Comparison of ENCODE assay signal across 1 cellular context in the genomic region with DNA sequence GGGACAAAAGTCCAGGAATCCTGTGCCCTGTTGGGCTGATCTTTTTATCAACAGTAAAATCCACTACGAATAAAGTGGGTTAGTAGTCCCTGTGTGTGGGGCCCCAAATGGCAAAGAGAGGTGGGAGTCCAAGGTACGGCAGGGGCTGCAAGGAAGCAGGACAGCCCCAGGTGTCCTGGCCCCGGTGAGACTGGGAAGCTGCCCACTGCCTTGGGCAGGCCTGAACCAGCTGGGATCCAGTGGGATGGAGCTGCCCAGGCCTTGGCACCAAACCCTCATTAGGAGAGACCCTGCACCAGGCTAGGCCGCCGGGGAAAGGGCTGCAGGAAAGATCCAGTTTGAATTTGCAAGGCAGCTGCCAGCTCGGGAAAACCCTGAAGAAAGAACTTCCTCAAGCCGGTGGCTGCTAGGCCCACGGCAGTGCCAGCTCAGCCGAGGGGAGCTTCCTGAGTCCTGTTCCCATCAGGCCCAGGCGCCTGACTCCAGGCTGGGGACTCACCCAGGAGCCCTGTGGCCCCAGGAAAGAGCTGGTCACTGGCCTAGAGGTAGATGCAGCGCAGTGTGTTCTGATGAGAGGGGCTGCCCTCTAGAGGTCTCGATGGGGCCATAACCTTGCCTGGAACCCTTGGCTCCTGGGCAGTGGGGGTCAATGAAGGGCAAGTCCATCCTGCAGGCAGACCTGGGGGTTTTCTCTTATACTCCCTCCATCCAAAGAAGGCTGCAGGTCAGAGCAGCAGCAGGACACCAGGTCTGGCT.
TF ChIP-seq lines count a peak whose summit lies in the region.

No MANE protein-coding gene starts in this region.

TF ChIP-seq in HepG2, 621 proteins besides CTCF, POLR2A, EP300 and RAD21 (continued from another document and continues in another):
- TF ChIP-seq, protein P1, sequence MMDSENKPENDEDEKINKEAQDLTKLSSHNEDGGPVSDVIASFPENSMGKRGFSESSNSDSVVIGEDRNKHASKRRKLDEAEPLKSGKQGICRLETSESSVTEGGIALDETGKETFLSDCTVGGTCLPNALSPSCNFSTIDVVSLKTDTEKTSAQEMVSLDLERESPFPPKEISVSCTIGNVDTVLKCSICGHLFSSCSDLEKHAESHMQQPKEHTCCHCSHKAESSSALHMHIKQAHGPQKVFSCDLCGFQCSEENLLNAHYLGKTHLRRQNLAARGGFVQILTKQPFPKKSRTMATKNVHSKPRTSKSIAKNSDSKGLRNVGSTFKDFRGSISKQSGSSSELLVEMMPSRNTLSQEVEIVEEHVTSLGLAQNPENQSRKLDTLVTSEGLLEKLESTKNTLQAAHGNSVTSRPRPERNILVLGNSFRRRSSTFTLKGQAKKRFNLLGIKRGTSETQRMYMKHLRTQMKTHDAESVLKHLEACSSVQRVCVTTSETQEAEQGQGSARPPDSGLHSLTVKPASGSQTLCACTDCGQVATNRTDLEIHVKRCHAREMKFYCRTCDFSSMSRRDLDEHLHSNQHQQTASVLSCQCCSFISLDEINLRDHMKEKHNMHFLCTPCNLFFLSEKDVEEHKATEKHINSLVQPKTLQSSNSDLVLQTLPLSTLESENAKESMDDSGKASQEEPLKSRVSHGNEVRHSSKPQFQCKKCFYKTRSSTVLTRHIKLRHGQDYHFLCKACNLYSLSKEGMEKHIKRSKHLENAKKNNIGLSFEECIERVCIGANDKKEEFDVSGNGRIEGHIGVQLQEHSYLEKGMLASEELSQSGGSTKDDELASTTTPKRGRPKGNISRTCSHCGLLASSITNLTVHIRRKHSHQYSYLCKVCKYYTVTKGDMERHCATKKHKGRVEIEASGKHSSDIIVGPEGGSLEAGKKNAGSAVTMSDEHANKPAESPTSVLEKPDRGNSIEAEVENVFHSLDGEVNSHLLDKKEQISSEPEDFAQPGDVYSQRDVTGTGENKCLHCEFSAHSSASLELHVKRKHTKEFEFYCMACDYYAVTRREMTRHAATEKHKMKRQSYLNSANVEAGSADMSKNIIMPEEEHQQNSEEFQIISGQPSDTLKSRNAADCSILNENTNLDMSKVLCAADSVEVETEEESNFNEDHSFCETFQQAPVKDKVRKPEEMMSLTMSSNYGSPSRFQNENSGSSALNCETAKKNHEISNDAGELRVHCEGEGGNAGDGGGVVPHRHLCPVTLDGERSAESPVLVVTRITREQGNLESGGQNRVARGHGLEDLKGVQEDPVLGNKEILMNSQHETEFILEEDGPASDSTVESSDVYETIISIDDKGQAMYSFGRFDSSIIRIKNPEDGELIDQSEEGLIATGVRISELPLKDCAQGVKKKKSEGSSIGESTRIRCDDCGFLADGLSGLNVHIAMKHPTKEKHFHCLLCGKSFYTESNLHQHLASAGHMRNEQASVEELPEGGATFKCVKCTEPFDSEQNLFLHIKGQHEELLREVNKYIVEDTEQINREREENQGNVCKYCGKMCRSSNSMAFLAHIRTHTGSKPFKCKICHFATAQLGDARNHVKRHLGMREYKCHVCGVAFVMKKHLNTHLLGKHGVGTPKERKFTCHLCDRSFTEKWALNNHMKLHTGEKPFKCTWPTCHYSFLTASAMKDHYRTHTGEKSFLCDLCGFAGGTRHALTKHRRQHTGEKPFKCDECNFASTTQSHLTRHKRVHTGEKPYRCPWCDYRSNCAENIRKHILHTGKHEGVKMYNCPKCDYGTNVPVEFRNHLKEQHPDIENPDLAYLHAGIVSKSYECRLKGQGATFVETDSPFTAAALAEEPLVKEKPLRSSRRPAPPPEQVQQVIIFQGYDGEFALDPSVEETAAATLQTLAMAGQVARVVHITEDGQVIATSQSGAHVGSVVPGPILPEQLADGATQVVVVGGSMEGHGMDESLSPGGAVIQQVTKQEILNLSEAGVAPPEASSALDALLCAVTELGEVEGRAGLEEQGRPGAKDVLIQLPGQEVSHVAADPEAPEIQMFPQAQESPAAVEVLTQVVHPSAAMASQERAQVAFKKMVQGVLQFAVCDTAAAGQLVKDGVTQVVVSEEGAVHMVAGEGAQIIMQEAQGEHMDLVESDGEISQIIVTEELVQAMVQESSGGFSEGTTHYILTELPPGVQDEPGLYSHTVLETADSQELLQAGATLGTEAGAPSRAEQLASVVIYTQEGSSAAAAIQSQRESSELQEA (CRISPR knock-in tag; IDR thresholded peaks at IDR 0.05; ENCODE audit: not compliant biosample characterization) = no peak
- TF ChIP-seq MIXL1 (CRISPR knock-in tag; IDR thresholded peaks at IDR 0.05) (0 out of 2 replicates have a peak, but pooled peaks have one; percentile 11), SSRP1 (CRISPR knock-in tag; IDR thresholded peaks at IDR 0.05) (0 out of 2 replicates have a peak, but pooled peaks have one; percentile 51), ZNF891 (CRISPR knock-in tag; IDR thresholded peaks at IDR 0.05) (peak; percentile 58), KDM3A (CRISPR knock-in tag; IDR thresholded peaks at IDR 0.05; ENCODE audit: low read depth) (0 out of 2 replicates have a peak, but pooled peaks have one; percentile 41), TCF12 (IDR thresholded peaks at IDR 0.05) (no peak), TCF12 (CRISPR knock-in tag; IDR thresholded peaks at IDR 0.05) (no peak), ZNF749 (CRISPR knock-in tag; IDR thresholded peaks at IDR 0.05; ENCODE audit: borderline replicate concordance) (no peak), ZFP41 (CRISPR knock-in tag; IDR thresholded peaks at IDR 0.05; ENCODE audit: borderline replicate concordance) (no peak), FIP1L1 (IDR thresholded peaks at IDR 0.05; ENCODE audit: borderline replicate concordance, insufficient read depth, low read depth, low read length) (no peak), ZNF605 (CRISPR knock-in tag; IDR thresholded peaks at IDR 0.05) (peak; percentile 89), ARHGAP35 (CRISPR knock-in tag; IDR thresholded peaks at IDR 0.05; ENCODE audit: borderline replicate concordance) (no peak), MEIS1 (CRISPR knock-in tag; IDR thresholded peaks at IDR 0.05; ENCODE audit: borderline replicate concordance) (0 out of 2 replicates have a peak, but pooled peaks have one; percentile 44), CENPX (CRISPR knock-in tag; IDR thresholded peaks at IDR 0.05) (no peak), RARG (CRISPR knock-in tag; IDR thresholded peaks at IDR 0.05; ENCODE audit: low read depth) (no peak), ISL2 (CRISPR knock-in tag; IDR thresholded peaks at IDR 0.05) (no peak; the same call in 1 of the 2 replicates), KLF15 (CRISPR knock-in tag; IDR thresholded peaks at IDR 0.05; ENCODE audit: borderline replicate concordance) (no peak; the same call in 1 of the 2 replicates), ZNF326 (CRISPR knock-in tag; IDR thresholded peaks at IDR 0.05; ENCODE audit: borderline replicate concordance) (no peak), SCMH1 (CRISPR knock-in tag; IDR thresholded peaks at IDR 0.05; ENCODE audit: borderline replicate concordance) (no peak), ZNF317 (CRISPR knock-in tag; IDR thresholded peaks at IDR 0.05) (no peak), TAF15 (IDR thresholded peaks at IDR 0.05; ENCODE audit: low read depth, low read length, poor library complexity, severe bottlenecking) (no peak), NFKB2 (CRISPR knock-in tag; IDR thresholded peaks at IDR 0.05; ENCODE audit: borderline replicate concordance) (peak; percentile 76; the same call in 1 of the 2 replicates), ZNF550 (CRISPR knock-in tag; IDR thresholded peaks at IDR 0.05; ENCODE audit: borderline replicate concordance) (no peak), NFATC3 (CRISPR knock-in tag; IDR thresholded peaks at IDR 0.05) (no peak), FOSL1 (CRISPR knock-in tag; IDR thresholded peaks at IDR 0.05; ENCODE audit: borderline replicate concordance) (0 out of 2 replicates have a peak, but pooled peaks have one; percentile 3), CCDC6 (CRISPR knock-in tag; IDR thresholded peaks at IDR 0.05) (peak; percentile 40; the same call in 1 of the 2 replicates), SRY (CRISPR knock-in tag; IDR thresholded peaks at IDR 0.05) (no peak), RXRA (CRISPR knock-in tag; IDR thresholded peaks at IDR 0.05) (peak; percentile 86), BCL6 (CRISPR knock-in tag; IDR thresholded peaks at IDR 0.05) (no peak; the same call in 1 of the 2 replicates), HHEX (CRISPR knock-in tag; IDR thresholded peaks at IDR 0.05) (no peak), ONECUT2 (CRISPR knock-in tag; IDR thresholded peaks at IDR 0.05) (no peak), ZNF234 (CRISPR knock-in tag; conservative IDR thresholded peaks at IDR 0.05) (0 out of 2 replicates have a peak, but pooled peaks have one; percentile 29), CHD4 (IDR thresholded peaks at IDR 0.05; ENCODE audit: borderline replicate concordance, low read length) (no peak), STAG1 (CRISPR knock-in tag; IDR thresholded peaks at IDR 0.05) (peak; percentile 92), HNRNPL (IDR thresholded peaks at IDR 0.05; ENCODE audit: low read depth, low read length) (peak; percentile 82), ZBTB7B (CRISPR knock-in tag; IDR thresholded peaks at IDR 0.05) (peak; percentile 48; the same call in 1 of the 2 replicates), ZNF709 (CRISPR knock-in tag; IDR thresholded peaks at IDR 0.05) (no peak), GATAD1 (CRISPR knock-in tag; IDR thresholded peaks at IDR 0.05) (peak; percentile 8), ZNF792 (CRISPR knock-in tag; IDR thresholded peaks at IDR 0.05) (0 out of 2 replicates have a peak, but pooled peaks have one; percentile 44), PTBP1 (IDR thresholded peaks at IDR 0.05; ENCODE audit: low read depth, low read length, poor library complexity, severe bottlenecking) (no peak), NFE2L1 (CRISPR knock-in tag; IDR thresholded peaks at IDR 0.05; ENCODE audit: borderline replicate concordance) (no peak), ZNF552 (CRISPR knock-in tag; IDR thresholded peaks at IDR 0.05; ENCODE audit: borderline replicate concordance) (no peak), ZBTB7A (CRISPR knock-in tag; IDR thresholded peaks at IDR 0.05) (peak; percentile 80; the same call in 1 of the 2 replicates), BRD4 (CRISPR knock-in tag; IDR thresholded peaks at IDR 0.05) (no peak), ZNF567 (CRISPR knock-in tag; IDR thresholded peaks at IDR 0.05; ENCODE audit: borderline replicate concordance) (no peak), CREB1 (IDR thresholded peaks at IDR 0.05) (no peak), CREB1 (CRISPR knock-in tag; IDR thresholded peaks at IDR 0.05) (no peak), U2AF2 (IDR thresholded peaks at IDR 0.05; ENCODE audit: low read depth, low read length) (no peak)
- TF ChIP-seq, protein P2, sequence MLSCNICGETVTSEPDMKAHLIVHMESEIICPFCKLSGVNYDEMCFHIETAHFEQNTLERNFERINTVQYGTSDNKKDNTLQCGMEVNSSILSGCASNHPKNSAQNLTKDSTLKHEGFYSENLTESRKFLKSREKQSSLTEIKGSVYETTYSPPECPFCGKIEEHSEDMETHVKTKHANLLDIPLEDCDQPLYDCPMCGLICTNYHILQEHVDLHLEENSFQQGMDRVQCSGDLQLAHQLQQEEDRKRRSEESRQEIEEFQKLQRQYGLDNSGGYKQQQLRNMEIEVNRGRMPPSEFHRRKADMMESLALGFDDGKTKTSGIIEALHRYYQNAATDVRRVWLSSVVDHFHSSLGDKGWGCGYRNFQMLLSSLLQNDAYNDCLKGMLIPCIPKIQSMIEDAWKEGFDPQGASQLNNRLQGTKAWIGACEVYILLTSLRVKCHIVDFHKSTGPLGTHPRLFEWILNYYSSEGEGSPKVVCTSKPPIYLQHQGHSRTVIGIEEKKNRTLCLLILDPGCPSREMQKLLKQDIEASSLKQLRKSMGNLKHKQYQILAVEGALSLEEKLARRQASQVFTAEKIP (CRISPR knock-in tag; IDR thresholded peaks at IDR 0.05; ENCODE audit: borderline replicate concordance) = no peak
- TF ChIP-seq, protein P3, sequence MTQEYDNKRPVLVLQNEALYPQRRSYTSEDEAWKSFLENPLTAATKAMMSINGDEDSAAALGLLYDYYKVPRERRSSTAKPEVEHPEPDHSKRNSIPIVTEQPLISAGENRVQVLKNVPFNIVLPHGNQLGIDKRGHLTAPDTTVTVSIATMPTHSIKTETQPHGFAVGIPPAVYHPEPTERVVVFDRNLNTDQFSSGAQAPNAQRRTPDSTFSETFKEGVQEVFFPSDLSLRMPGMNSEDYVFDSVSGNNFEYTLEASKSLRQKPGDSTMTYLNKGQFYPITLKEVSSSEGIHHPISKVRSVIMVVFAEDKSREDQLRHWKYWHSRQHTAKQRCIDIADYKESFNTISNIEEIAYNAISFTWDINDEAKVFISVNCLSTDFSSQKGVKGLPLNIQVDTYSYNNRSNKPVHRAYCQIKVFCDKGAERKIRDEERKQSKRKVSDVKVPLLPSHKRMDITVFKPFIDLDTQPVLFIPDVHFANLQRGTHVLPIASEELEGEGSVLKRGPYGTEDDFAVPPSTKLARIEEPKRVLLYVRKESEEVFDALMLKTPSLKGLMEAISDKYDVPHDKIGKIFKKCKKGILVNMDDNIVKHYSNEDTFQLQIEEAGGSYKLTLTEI (CRISPR knock-in tag; conservative IDR thresholded peaks at IDR 0.05) = no peak
- TF ChIP-seq, protein P4, sequence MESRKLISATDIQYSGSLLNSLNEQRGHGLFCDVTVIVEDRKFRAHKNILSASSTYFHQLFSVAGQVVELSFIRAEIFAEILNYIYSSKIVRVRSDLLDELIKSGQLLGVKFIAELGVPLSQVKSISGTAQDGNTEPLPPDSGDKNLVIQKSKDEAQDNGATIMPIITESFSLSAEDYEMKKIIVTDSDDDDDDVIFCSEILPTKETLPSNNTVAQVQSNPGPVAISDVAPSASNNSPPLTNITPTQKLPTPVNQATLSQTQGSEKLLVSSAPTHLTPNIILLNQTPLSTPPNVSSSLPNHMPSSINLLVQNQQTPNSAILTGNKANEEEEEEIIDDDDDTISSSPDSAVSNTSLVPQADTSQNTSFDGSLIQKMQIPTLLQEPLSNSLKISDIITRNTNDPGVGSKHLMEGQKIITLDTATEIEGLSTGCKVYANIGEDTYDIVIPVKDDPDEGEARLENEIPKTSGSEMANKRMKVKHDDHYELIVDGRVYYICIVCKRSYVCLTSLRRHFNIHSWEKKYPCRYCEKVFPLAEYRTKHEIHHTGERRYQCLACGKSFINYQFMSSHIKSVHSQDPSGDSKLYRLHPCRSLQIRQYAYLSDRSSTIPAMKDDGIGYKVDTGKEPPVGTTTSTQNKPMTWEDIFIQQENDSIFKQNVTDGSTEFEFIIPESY (CRISPR knock-in tag; IDR thresholded peaks at IDR 0.05) = peak; percentile 7; the same call in 1 of the 2 replicates
- TF ChIP-seq, protein P5, sequence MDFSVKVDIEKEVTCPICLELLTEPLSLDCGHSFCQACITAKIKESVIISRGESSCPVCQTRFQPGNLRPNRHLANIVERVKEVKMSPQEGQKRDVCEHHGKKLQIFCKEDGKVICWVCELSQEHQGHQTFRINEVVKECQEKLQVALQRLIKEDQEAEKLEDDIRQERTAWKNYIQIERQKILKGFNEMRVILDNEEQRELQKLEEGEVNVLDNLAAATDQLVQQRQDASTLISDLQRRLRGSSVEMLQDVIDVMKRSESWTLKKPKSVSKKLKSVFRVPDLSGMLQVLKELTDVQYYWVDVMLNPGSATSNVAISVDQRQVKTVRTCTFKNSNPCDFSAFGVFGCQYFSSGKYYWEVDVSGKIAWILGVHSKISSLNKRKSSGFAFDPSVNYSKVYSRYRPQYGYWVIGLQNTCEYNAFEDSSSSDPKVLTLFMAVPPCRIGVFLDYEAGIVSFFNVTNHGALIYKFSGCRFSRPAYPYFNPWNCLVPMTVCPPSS (IDR thresholded peaks at IDR 0.05) = no peak
- TF ChIP-seq, protein P6, sequence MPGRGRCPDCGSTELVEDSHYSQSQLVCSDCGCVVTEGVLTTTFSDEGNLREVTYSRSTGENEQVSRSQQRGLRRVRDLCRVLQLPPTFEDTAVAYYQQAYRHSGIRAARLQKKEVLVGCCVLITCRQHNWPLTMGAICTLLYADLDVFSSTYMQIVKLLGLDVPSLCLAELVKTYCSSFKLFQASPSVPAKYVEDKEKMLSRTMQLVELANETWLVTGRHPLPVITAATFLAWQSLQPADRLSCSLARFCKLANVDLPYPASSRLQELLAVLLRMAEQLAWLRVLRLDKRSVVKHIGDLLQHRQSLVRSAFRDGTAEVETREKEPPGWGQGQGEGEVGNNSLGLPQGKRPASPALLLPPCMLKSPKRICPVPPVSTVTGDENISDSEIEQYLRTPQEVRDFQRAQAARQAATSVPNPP (CRISPR knock-in tag; IDR thresholded peaks at IDR 0.05) = no peak
